ENCODE assay signal across 28 cellular contexts in genomic region chr1:77732090-77732489, GRCh38.
"Had no signal": no experiment of that assay in that cellular context is flagged by ENCODE, and none has a peak within 500 bp of the region (broad histone marks: within the 10 kb centered on the region; RNA-seq: fewer than 3 reads in every experiment).

No MANE protein-coding gene starts in this region.

- H3K4me3 Mint-ChIP-seq: activated T-helper 17 cell treated with anti-CD3 and anti-CD28 coated beads, Interleukin-2, amount 50 U/mL, for 72 hours; brain; immature natural killer cell; naive thymus-derived CD8-positive, alpha-beta T cell had no signal

- H3K4me3 ChIP-seq: adrenal gland, ascending aorta, coronary artery, dorsolateral prefrontal cortex, gastrocnemius medialis, spleen, tibial nerve had no signal

- H3K27me3 Mint-ChIP-seq: activated T-helper 17 cell treated with anti-CD3 and anti-CD28 coated beads, Interleukin-2, amount 50 U/mL, for 72 hours; brain; naive thymus-derived CD8-positive, alpha-beta T cell had no signal

- ATAC-seq: activated naive CD4-positive, alpha-beta T cell treated with anti-CD3 and anti-CD28 coated beads, Interleukin-2, amount 50 U/mL, for 72 hours; activated T-helper 17 cell treated with anti-CD3 and anti-CD28 coated beads, Interleukin-2, amount 50 U/mL, for 72 hours; gastrocnemius medialis; left colon; naive thymus-derived CD8-positive, alpha-beta T cell; right cardiac atrium had no signal

- H3K9me3 Mint-ChIP-seq: activated naive CD4-positive, alpha-beta T cell treated with anti-CD3 and anti-CD28 coated beads, Interleukin-2, amount 50 U/mL, for 72 hours; activated T-helper 17 cell treated with anti-CD3 and anti-CD28 coated beads, Interleukin-2, amount 50 U/mL, for 72 hours; brain; immature natural killer cell; naive thymus-derived CD8-positive, alpha-beta T cell had no signal

- DNase-seq: activated CD4-positive, alpha-beta T cell treated with anti-CD3 and anti-CD28 coated beads for 4 hours; activated CD4-positive, alpha-beta T cell treated with anti-CD3 and anti-CD28 coated beads, Interleukin-2, amount 50 U/mL, for 4 hours; activated gamma-delta T cell treated with Interleukin-2 at 50 U/mL for 16 hours; activated T-cell treated with anti-CD3 and anti-CD28 coated beads for 4 hours; adrenal gland; dorsolateral prefrontal cortex; effector memory CD4-positive, alpha-beta T cell; erythroblast; gastrocnemius medialis; head of caudate nucleus; hippocampal formation; immature natural killer cell; kidney; left colon; mammary epithelial cell; midbrain; naive thymus-derived CD8-positive, alpha-beta T cell; posterior cingulate gyrus; right cardiac atrium; spleen; stimulated activated naive CD4-positive, alpha-beta T cell treated with Interleukin-2 at 50 U/mL for 16 hours had no signal

- FAIRE-seq: kidney had no signal

- H3K27ac Mint-ChIP-seq: activated naive CD4-positive, alpha-beta T cell treated with anti-CD3 and anti-CD28 coated beads, Interleukin-2, amount 50 U/mL, for 72 hours; activated T-helper 17 cell treated with anti-CD3 and anti-CD28 coated beads, Interleukin-2, amount 50 U/mL, for 72 hours; brain had no signal

- H3K27ac ChIP-seq: adrenal gland, ascending aorta, coronary artery, dorsolateral prefrontal cortex, gastrocnemius medialis, spleen, tibial nerve, VCaP had no signal

- H3K36me3 Mint-ChIP-seq: activated naive CD4-positive, alpha-beta T cell treated with anti-CD3 and anti-CD28 coated beads, Interleukin-2, amount 50 U/mL, for 72 hours had no signal

- H3K4me1 Mint-ChIP-seq: activated T-helper 17 cell treated with anti-CD3 and anti-CD28 coated beads, Interleukin-2, amount 50 U/mL, for 72 hours; brain had no signal

- H3K27me3 ChIP-seq: adrenal gland, ascending aorta, dorsolateral prefrontal cortex, gastrocnemius medialis, spleen, tibial nerve had no signal

- H3K4me1 ChIP-seq: adrenal gland, ascending aorta, gastrocnemius medialis, spleen, tibial nerve had no signal

- H3K9me3 ChIP-seq: adrenal gland, ascending aorta, gastrocnemius medialis, spleen, tibial nerve had no signal
